30 cellular contexts compared by ENCODE assay signal in the genomic region with DNA sequence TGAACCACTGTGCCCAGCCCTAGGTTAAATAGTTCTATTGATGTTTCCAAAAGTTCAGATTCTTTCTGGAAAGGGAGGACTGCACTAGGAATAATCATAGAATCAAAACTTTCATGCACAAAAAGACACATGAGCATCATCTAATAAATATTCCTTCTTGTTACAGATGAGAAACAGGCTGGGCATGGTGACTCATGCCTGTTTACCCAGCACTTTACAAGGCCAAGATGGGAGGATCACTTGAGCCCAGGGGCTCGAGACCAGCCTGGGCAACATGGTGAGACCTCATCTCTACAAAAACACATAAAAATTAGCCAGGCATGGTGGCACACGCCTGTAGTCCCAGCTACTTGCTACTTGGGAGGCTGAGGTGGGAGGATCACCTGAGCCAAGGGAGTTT. TPM values are rescaled to one million over a fixed set of nuclear protein-coding genes. Genes with fewer than 3 reads are reported as not detected.
A peak's percentile ranks its signal among the peaks of the same experiment; 100 is the strongest.
DNase-seq lines count a peak whose midpoint lies in the region; ATAC-seq, FAIRE-seq and TF ChIP-seq lines count a peak whose summit lies in the region.
"Had no signal": no experiment of that assay in that cellular context is flagged by ENCODE, and none has a peak within 500 bp of the region (broad histone marks: within the 10 kb centered on the region; RNA-seq: fewer than 3 reads in every experiment).

No MANE protein-coding gene starts in this region.

- H3K4me3 Mint-ChIP-seq in nephron progenitor cell, result no peak overlapping the region
- H3K4me3 Mint-ChIP-seq: activated CD8-positive, alpha-beta memory T cell treated with anti-CD3 and anti-CD28 coated beads, Interleukin-2, amount 10 ng/mL, durations not matched to agents 7 days and 5 days; type B pancreatic cell had no signal

- no peak for TF ChIP-seq CTCF in bronchial epithelial cell (IDR thresholded peaks at IDR 0.05; ENCODE audit: insufficient read depth, low read length, severe bottlenecking)
- TF ChIP-seq CTCF in nephron progenitor cell (IDR thresholded peaks at IDR 0.05), result no peak

- H3K27me3 ChIP-seq in bronchial epithelial cell (ENCODE audit: control insufficient read depth, insufficient read depth, low read length), result no peaks in the 10 kb centered on the region
- H3K27me3 ChIP-seq: adrenal gland; BLaER1 treated with 17β-estradiol and CSF1 and Interleukin-3, amounts not matched to agents 10 nM and 100 nM; brain microvascular endothelial cell; heart left ventricle; pancreas; spleen had no signal

- H3K9me3 Mint-ChIP-seq in nephron progenitor cell, result no peaks in the 10 kb centered on the region
- H3K9me3 Mint-ChIP-seq: type B pancreatic cell had no signal

- no peak for FAIRE-seq in bronchial epithelial cell (lab: Jason Lieb, UNC)
- FAIRE-seq: pancreas had no signal

- H3K36me3 Mint-ChIP-seq in nephron progenitor cell (ENCODE audit: low read depth), result no peaks in the 10 kb centered on the region
- H3K36me3 Mint-ChIP-seq: activated CD8-positive, alpha-beta memory T cell treated with anti-CD3 and anti-CD28 coated beads, Interleukin-2, amount 10 ng/mL, durations not matched to agents 7 days and 5 days; type B pancreatic cell had no signal

- ATAC-seq in GM18867 (IDR thresholded peaks at IDR 0.05; ENCODE audit: unreplicated experiment) (no peak), HG02642 (IDR thresholded peaks at IDR 0.05; ENCODE audit: poor library complexity, unreplicated experiment) (no peak)
- ATAC-seq: activated CD8-positive, alpha-beta memory T cell treated with anti-CD3 and anti-CD28 coated beads, Interleukin-2, amount 10 ng/mL, durations not matched to agents 7 days and 5 days; heart left ventricle; pancreas; right cardiac atrium had no signal

- H3K36me3 ChIP-seq in bronchial epithelial cell (ENCODE audit: control insufficient read depth, insufficient read depth, low read length), result no peaks in the 10 kb centered on the region
- H3K36me3 ChIP-seq: adrenal gland, brain microvascular endothelial cell, pancreas had no signal

- H3K4me1 Mint-ChIP-seq in nephron progenitor cell, result peaks cover 5% of the 10 kb centered on the region
- H3K4me1 Mint-ChIP-seq: activated CD8-positive, alpha-beta memory T cell treated with anti-CD3 and anti-CD28 coated beads, Interleukin-2, amount 10 ng/mL, durations not matched to agents 7 days and 5 days had no signal

- H3K27me3 Mint-ChIP-seq in nephron progenitor cell (ENCODE audit: low read depth, poor library complexity), result no peaks in the 10 kb centered on the region
- H3K27me3 Mint-ChIP-seq: activated CD8-positive, alpha-beta memory T cell treated with anti-CD3 and anti-CD28 coated beads, Interleukin-2, amount 10 ng/mL, durations not matched to agents 7 days and 5 days; type B pancreatic cell had no signal

- DNase-seq in EL (peak; percentile 15), LoVo (ENCODE audit: low spot score) (peak; percentile 5), bronchial epithelial cell (ENCODE audit: low read depth) (peak; percentile 39), nephron progenitor cell (no peak), MV-4-11 (lab: John Stamatoyannopoulos, UW) (no peak)
- DNase-seq: activated CD4-positive, CD25-positive, alpha-beta regulatory T cell; activated CD8-positive, alpha-beta memory T cell treated with anti-CD3 and anti-CD28 coated beads, Interleukin-2, amount 10 ng/mL, durations not matched to agents 7 days and 5 days; activated naive CD4-positive, alpha-beta T cell; activated T-cell treated with anti-CD3 and anti-CD28 coated beads, Interleukin-2, amount 50 U/mL, for 48 hours; adrenal gland; brain microvascular endothelial cell; DMS79 treated with DMSO at 0.1 percent for 48 hours; heart left ventricle; NCI-H1694; NCI-H2171; NCI-H510A treated with DMSO at 0.1 percent for 48 hours; NK-92 treated with Interleukin-12 subunit alpha and Interleukin-12 subunit beta, amount 100 ng/mL, for 24 hours; pancreas; right cardiac atrium; SHP77 treated with DMSO at 0.1 percent for 48 hours; spleen; stimulated activated CD4-positive, alpha-beta T cell treated with anti-CD3 and anti-CD28 coated beads, Interleukin-2, amount 100 ng/mL, for 48 hours; SW 1271; T1000 had no signal

- peak overlapping the region; percentile 31 for H3K27ac Mint-ChIP-seq in nephron progenitor cell
- H3K27ac Mint-ChIP-seq: activated CD8-positive, alpha-beta memory T cell treated with anti-CD3 and anti-CD28 coated beads, Interleukin-2, amount 10 ng/mL, durations not matched to agents 7 days and 5 days; type B pancreatic cell had no signal

- H3K4me3 ChIP-seq in bronchial epithelial cell (ENCODE audit: low read depth, low read length), result no peak overlapping the region
- H3K4me3 ChIP-seq: adrenal gland; BLaER1 treated with 17β-estradiol and CSF1 and Interleukin-3, amounts not matched to agents 10 nM and 100 nM; heart left ventricle; lung; pancreas; PC-9; spleen had no signal

RNA-seq across cellular contexts. Expression of gene LARP7, which starts 27.7 kb away (rescaled TPM):
- 14.2 and 27.8 TPM in 2 replicates for total RNA-seq in bronchial epithelial cell

RNA-seq across cellular contexts. Expression of gene ZGRF1, which starts 27.9 kb away (rescaled TPM):
- 1.2 and 2.4 TPM in 2 replicates for total RNA-seq in bronchial epithelial cell

Comparison
In these comparisons a context has a peak if more than half of its experiments do, and no peak if none do; other contexts are left out.
1. DNase-seq: peak in EL (single experiment), LoVo (single experiment) and bronchial epithelial cell (single experiment); none in nephron progenitor cell (single experiment) and MV-4-11 (single experiment).